Comparison of ENCODE assay signal across 12 cellular contexts in genomic region chr13:52845334-52845761, GRCh38. TPM values are rescaled to one million over a fixed set of nuclear protein-coding genes. Genes with fewer than 3 reads are reported as not detected.
DNase-seq lines count a peak whose midpoint lies in the region; ATAC-seq, FAIRE-seq and TF ChIP-seq lines count a peak whose summit lies in the region.
"Had no signal": no experiment of that assay in that cellular context is flagged by ENCODE, and none has a peak within 500 bp of the region (broad histone marks: within the 10 kb centered on the region; RNA-seq: fewer than 3 reads in every experiment).

No MANE protein-coding gene starts in this region.

- no peaks in the 10 kb centered on the region for H3K9me3 ChIP-seq in Caco-2
- no peaks in the 10 kb centered on the region for H3K9me3 ChIP-seq in small intestine (ENCODE audit: control insufficient read depth, low read depth)
- H3K9me3 ChIP-seq: lower lobe of right lung had no signal

- BruUV-seq in Caco-2 (replicated peaks; lab: Mats Ljungman, UMichigan): no TSS peak

- no peak overlapping the region for H3K27ac ChIP-seq in small intestine (ENCODE audit: low read depth in 1 of 2, low read length in 1 of 2)
- H3K27ac ChIP-seq: lower lobe of right lung had no signal

- ATAC-seq in WTC11 (no peak), left colon (peak; percentile 27), GM21360 (IDR thresholded peaks at IDR 0.05; ENCODE audit: unreplicated experiment) (no peak), GM19395 (IDR thresholded peaks at IDR 0.05; ENCODE audit: unreplicated experiment) (no peak)
- ATAC-seq: effector memory CD8-positive, alpha-beta T cell had no signal

- CTCF ChIA-PET in Caco-2 (lab: Charles Lee) (no interaction called here), WTC11 (lab: Charles Lee) (interaction anchor here (0.8 to 11.1 kb wide), 30 partner anchors 12 to 395 kb away, joined by 3 to 430 read pairs (median 13); partner anchors contain the start of genes SUGT1 and VPS36)

- POLR2A ChIA-PET in Caco-2 (lab: Charles Lee) (no interaction called here), WTC11 (lab: Charles Lee) (interaction anchor here (2.7 kb wide), 1 partner anchor 193 kb away, joined by 8 read pairs; the partner anchor contains the start of gene SUGT1)

- H3K4me3 Mint-ChIP-seq in Caco-2 (ENCODE audit: unreplicated experiment): no peak overlapping the region
- peak overlapping the region; percentile 49 for H3K4me3 Mint-ChIP-seq in WTC11

- H3K36me3 Mint-ChIP-seq in Caco-2 (ENCODE audit: insufficient read depth, unreplicated experiment) (no peaks in the 10 kb centered on the region), WTC11 (peaks cover 4% of the 10 kb centered on the region; the same call in 1 of the 2 replicates)

- no peak for FAIRE-seq in small intestine (lab: Jason Lieb, UNC)

- TF ChIP-seq CTCF in Caco-2 (IDR thresholded peaks at IDR 0.05; ENCODE audit: insufficient read depth in 1 of 2, low read depth in 1 of 2, low read length in 1 of 2, severe bottlenecking in 1 of 2, unreplicated experiment in 1 of 2) (peak; percentile 7 to 13), GM12865 (IDR thresholded peaks at IDR 0.05; ENCODE audit: insufficient read depth, low read depth, low read length, missing control alignments) (peak; percentile 11), WTC11 (IDR thresholded peaks at IDR 0.05) (no peak), lower leg skin (IDR thresholded peaks at IDR 0.05) (no peak)

- H3K4me1 Mint-ChIP-seq in Caco-2 (ENCODE audit: low read depth, unreplicated experiment): no peaks in the 10 kb centered on the region
- peaks cover 29% of the 10 kb centered on the region for H3K4me1 Mint-ChIP-seq in WTC11

- H3K27me3 Mint-ChIP-seq in Caco-2 (ENCODE audit: insufficient read depth, unreplicated experiment) (peaks cover 9% of the 10 kb centered on the region), WTC11 (ENCODE audit: low read depth) (peaks cover 71% of the 10 kb centered on the region)

- no peaks in the 10 kb centered on the region for H3K4me1 ChIP-seq in Caco-2
- no peaks in the 10 kb centered on the region for H3K4me1 ChIP-seq in small intestine (ENCODE audit: control insufficient read depth in 2 of 2, insufficient read depth in 1 of 2, low read depth in 1 of 2, low read length in 1 of 2)

- no peaks in the 10 kb centered on the region for H3K36me3 ChIP-seq in Caco-2 (ENCODE audit: control insufficient read depth, insufficient read depth, low read length)
- H3K36me3 ChIP-seq in small intestine (ENCODE audit: control insufficient read depth in 2 of 2, insufficient read depth in 2 of 2, low read length in 2 of 2): no peaks in the 10 kb centered on the region
- H3K36me3 ChIP-seq: lower lobe of right lung had no signal

- H3K9me3 Mint-ChIP-seq in Caco-2 (ENCODE audit: unreplicated experiment) (no peaks in the 10 kb centered on the region), WTC11 (no peaks in the 10 kb centered on the region)

- 11 to 13% (median 13%) methylated on average over 16 of the region's 16 CpGs for WGBS in small intestine, 3 donors
- 5 to 14% methylated on average over 16 of the region's 16 CpGs for WGBS in lower leg skin, 2 donors

- TF ChIP-seq POLR2A in lower leg skin (IDR thresholded peaks at IDR 0.05): no peak

- no peaks in the 10 kb centered on the region for H3K27me3 ChIP-seq in Caco-2 (replicated peaks; ENCODE audit: control insufficient read depth, insufficient read depth, low read length)
- H3K27me3 ChIP-seq in small intestine (ENCODE audit: control insufficient read depth in 2 of 2, insufficient read depth in 2 of 2, low read length in 2 of 2): peaks cover 16 to 56% of the 10 kb centered on the region in 2 donors

- no peak overlapping the region for H3K27ac Mint-ChIP-seq in Caco-2 (ENCODE audit: unreplicated experiment)
- H3K27ac Mint-ChIP-seq in WTC11: no peak overlapping the region
- H3K27ac Mint-ChIP-seq: effector memory CD8-positive, alpha-beta T cell had no signal

- DNase-seq in Caco-2 (no peak), GM12865 (ENCODE audit: low read depth) (no peak), WTC11 (ENCODE audit: low spot score) (peak; percentile 56), left colon (no peak), small intestine (no peak), lower leg skin (ENCODE audit: low spot score in 2 of 2) (no peak)
- DNase-seq: effector memory CD8-positive, alpha-beta T cell; lower lobe of right lung; stimulated activated CD4-positive, alpha-beta T cell treated with anti-CD3 and anti-CD28 coated beads, Interleukin-12 subunit alpha, Interleukin-12 subunit beta, amount 100 ng/mL, for 4 hours had no signal

- H3K4me3 ChIP-seq in Caco-2 (ENCODE audit: low read depth, low read length): no peak overlapping the region
- H3K4me3 ChIP-seq in GM12865 (ENCODE audit: low read depth, low read length): no peak overlapping the region
- no peak overlapping the region for H3K4me3 ChIP-seq in small intestine (ENCODE audit: low read depth in 1 of 2, low read length in 2 of 2)
- no peak overlapping the region for H3K4me3 ChIP-seq in lower leg skin (ENCODE audit: low read depth, poor library complexity, severe bottlenecking)
- H3K4me3 ChIP-seq: lower lobe of right lung had no signal

- intact Hi-C loops in Caco-2 (cut with micrococcal nuclease; ENCODE audit: unreplicated experiment) (no loop called here), left colon (cut with DNase I, micrococcal nuclease) (no loop called here), lower leg skin (cut with DNase I; ENCODE audit: low total_unique reads) (no loop called here)

TF ChIP-seq in WTC11, 78 proteins besides CTCF, POLR2A, EP300 and RAD21:
- peak; percentile 61 for TF ChIP-seq ZNF423 (CRISPR knock-in tag; IDR thresholded peaks at IDR 0.05)
- TF ChIP-seq, protein P1, sequence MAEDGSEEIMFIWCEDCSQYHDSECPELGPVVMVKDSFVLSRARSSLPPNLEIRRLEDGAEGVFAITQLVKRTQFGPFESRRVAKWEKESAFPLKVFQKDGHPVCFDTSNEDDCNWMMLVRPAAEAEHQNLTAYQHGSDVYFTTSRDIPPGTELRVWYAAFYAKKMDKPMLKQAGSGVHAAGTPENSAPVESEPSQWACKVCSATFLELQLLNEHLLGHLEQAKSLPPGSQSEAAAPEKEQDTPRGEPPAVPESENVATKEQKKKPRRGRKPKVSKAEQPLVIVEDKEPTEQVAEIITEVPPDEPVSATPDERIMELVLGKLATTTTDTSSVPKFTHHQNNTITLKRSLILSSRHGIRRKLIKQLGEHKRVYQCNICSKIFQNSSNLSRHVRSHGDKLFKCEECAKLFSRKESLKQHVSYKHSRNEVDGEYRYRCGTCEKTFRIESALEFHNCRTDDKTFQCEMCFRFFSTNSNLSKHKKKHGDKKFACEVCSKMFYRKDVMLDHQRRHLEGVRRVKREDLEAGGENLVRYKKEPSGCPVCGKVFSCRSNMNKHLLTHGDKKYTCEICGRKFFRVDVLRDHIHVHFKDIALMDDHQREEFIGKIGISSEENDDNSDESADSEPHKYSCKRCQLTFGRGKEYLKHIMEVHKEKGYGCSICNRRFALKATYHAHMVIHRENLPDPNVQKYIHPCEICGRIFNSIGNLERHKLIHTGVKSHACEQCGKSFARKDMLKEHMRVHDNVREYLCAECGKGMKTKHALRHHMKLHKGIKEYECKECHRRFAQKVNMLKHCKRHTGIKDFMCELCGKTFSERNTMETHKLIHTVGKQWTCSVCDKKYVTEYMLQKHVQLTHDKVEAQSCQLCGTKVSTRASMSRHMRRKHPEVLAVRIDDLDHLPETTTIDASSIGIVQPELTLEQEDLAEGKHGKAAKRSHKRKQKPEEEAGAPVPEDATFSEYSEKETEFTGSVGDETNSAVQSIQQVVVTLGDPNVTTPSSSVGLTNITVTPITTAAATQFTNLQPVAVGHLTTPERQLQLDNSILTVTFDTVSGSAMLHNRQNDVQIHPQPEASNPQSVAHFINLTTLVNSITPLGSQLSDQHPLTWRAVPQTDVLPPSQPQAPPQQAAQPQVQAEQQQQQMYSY (CRISPR knock-in tag; IDR thresholded peaks at IDR 0.05): peak; percentile 46
- TF ChIP-seq NFE2L1 (CRISPR knock-in tag; IDR thresholded peaks at IDR 0.05): peak; percentile 72; the same call in 1 of the 2 replicates
- TF ChIP-seq, protein P2, sequence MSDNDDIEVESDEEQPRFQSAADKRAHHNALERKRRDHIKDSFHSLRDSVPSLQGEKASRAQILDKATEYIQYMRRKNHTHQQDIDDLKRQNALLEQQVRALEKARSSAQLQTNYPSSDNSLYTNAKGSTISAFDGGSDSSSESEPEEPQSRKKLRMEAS (CRISPR knock-in tag; IDR thresholded peaks at IDR 0.05): peak; percentile 88
- TF ChIP-seq IRF2 (CRISPR knock-in tag; IDR thresholded peaks at IDR 0.05; ENCODE audit: borderline replicate concordance, low read depth): no peak
- TF ChIP-seq ZNF317 (CRISPR knock-in tag; IDR thresholded peaks at IDR 0.05; ENCODE audit: borderline replicate concordance, low read depth): no peak
- peak; percentile 45; the same call in 1 of the 2 replicates for TF ChIP-seq FOXK1 (CRISPR knock-in tag; IDR thresholded peaks at IDR 0.05)

RNA-seq across cellular contexts. Expression of gene PCDH8, which starts 3.1 kb away (rescaled TPM):
- not detected in 2 replicates for total RNA-seq in Caco-2 (2022)
- total RNA-seq in WTC11 (2021): 0.92 to 1.2 TPM (median 1.0 TPM) in 3 replicates
- under 1 TPM in 1 of 2 donors, not detected in 1; 0.12 TPM for total RNA-seq in left colon
- 1 to 10 TPM in 1 of 3 donors, not detected in 2; 3.1 TPM for polyA plus RNA-seq in small intestine
- under 1 TPM in 2 of 4 donors, not detected in 2; 0.04 to 0.84 TPM for total RNA-seq in lower leg skin
- total RNA-seq: lower lobe of right lung, subcutaneous adipose tissue had no signal

Comparison
In these comparisons a context has a peak if more than half of its experiments do, and no peak if none do; other contexts are left out.
1. CTCF ChIP-seq: peak in Caco-2 (2 of 2) and GM12865 (single experiment); none in WTC11 (single experiment) and lower leg skin (0 of 3).